In genomic region chr20:19628570-19629134, GRCh38 we compare ENCODE assay signal across 1 cellular context.
TF ChIP-seq lines count a peak whose summit lies in the region.

No MANE protein-coding gene starts in this region.

TF ChIP-seq in HepG2, 621 proteins besides CTCF, POLR2A, EP300 and RAD21 (continued from another document and continues in another):
- TF ChIP-seq ZBTB10 (CRISPR knock-in tag; IDR thresholded peaks at IDR 0.05; ENCODE audit: borderline replicate concordance) = 0 out of 2 replicates have a peak, but pooled peaks have one; percentile 18
- TF ChIP-seq UBTF (CRISPR knock-in tag; IDR thresholded peaks at IDR 0.05) = no peak
- peak; percentile 46; the same call in 1 of the 2 replicates for TF ChIP-seq GATAD2A (CRISPR knock-in tag; IDR thresholded peaks at IDR 0.05)
- TF ChIP-seq MED1 (CRISPR knock-in tag; IDR thresholded peaks at IDR 0.05) = peak; percentile 34; the same call in 1 of the 2 replicates
- 0 out of 2 replicates have a peak, but pooled peaks have one; percentile 11 for TF ChIP-seq ZMYM3 (CRISPR knock-in tag; IDR thresholded peaks at IDR 0.05)
- no peak for TF ChIP-seq ASH2L (IDR thresholded peaks at IDR 0.05; ENCODE audit: insufficient read length, low read depth, low read length)
- peak; percentile 46; the same call in 1 of the 2 replicates for TF ChIP-seq ZNF574 (CRISPR knock-in tag; IDR thresholded peaks at IDR 0.05)
- no peak for TF ChIP-seq THRA (CRISPR knock-in tag; IDR thresholded peaks at IDR 0.05; ENCODE audit: borderline replicate concordance)
- TF ChIP-seq ZNF644 (CRISPR knock-in tag; IDR thresholded peaks at IDR 0.05; ENCODE audit: low read depth) = peak; percentile 78
- TF ChIP-seq MAZ (IDR thresholded peaks at IDR 0.05; ENCODE audit: borderline replicate concordance, low read depth, low read length) = no peak
- TF ChIP-seq MAZ (CRISPR knock-in tag; IDR thresholded peaks at IDR 0.05; ENCODE audit: low read depth) = 0 out of 2 replicates have a peak, but pooled peaks have one; percentile 31
- 0 out of 2 replicates have a peak, but pooled peaks have one; percentile 40 for TF ChIP-seq YEATS4 (CRISPR knock-in tag; IDR thresholded peaks at IDR 0.05; ENCODE audit: borderline replicate concordance)
- TF ChIP-seq ATM (IDR thresholded peaks at IDR 0.05; ENCODE audit: borderline replicate concordance) = no peak
- TF ChIP-seq CEBPB (IDR thresholded peaks at IDR 0.05; ENCODE audit: borderline replicate concordance, low read depth, low read length) = peak; percentile 96
- TF ChIP-seq GPBP1L1 (CRISPR knock-in tag; IDR thresholded peaks at IDR 0.05) = no peak
- no peak for TF ChIP-seq ZNF484 (CRISPR knock-in tag; IDR thresholded peaks at IDR 0.05; ENCODE audit: borderline replicate concordance, low read depth)
- peak; percentile 50; the same call in 1 of the 2 replicates for TF ChIP-seq FOXJ3 (CRISPR knock-in tag; IDR thresholded peaks at IDR 0.05; ENCODE audit: borderline replicate concordance)
- TF ChIP-seq ATF4 (CRISPR knock-in tag; IDR thresholded peaks at IDR 0.05) = peak; percentile 92 to 99
- no peak for TF ChIP-seq ZNF569 (CRISPR knock-in tag; IDR thresholded peaks at IDR 0.05; ENCODE audit: borderline replicate concordance)
- no peak for TF ChIP-seq ZFP1 (CRISPR knock-in tag; IDR thresholded peaks at IDR 0.05)
- no peak for TF ChIP-seq NCOA5 (CRISPR knock-in tag; IDR thresholded peaks at IDR 0.05)
- peak; percentile 56; the same call in 1 of the 2 replicates for TF ChIP-seq TEF (CRISPR knock-in tag; IDR thresholded peaks at IDR 0.05)
- no peak for TF ChIP-seq CENPBD1 (CRISPR knock-in tag; IDR thresholded peaks at IDR 0.05; ENCODE audit: borderline replicate concordance, low read depth)
- no peak for TF ChIP-seq ZNF615 (CRISPR knock-in tag; IDR thresholded peaks at IDR 0.05; ENCODE audit: borderline replicate concordance)
- TF ChIP-seq FOSL2 (CRISPR knock-in tag; IDR thresholded peaks at IDR 0.05) = peak; percentile 63
- TF ChIP-seq TARDBP (CRISPR knock-in tag; IDR thresholded peaks at IDR 0.05) = 0 out of 2 replicates have a peak, but pooled peaks have one; percentile 27
- TF ChIP-seq XBP1 (CRISPR knock-in tag; IDR thresholded peaks at IDR 0.05) = no peak
- no peak for TF ChIP-seq ZNF451 (CRISPR knock-in tag; IDR thresholded peaks at IDR 0.05)
- TF ChIP-seq ISL2 (CRISPR knock-in tag; IDR thresholded peaks at IDR 0.05) = peak; percentile 44; the same call in 1 of the 2 replicates
- TF ChIP-seq ZFY (CRISPR knock-in tag; IDR thresholded peaks at IDR 0.05) = peak; percentile 79
- no peak for TF ChIP-seq ZNF720 (CRISPR knock-in tag; IDR thresholded peaks at IDR 0.05)
- TF ChIP-seq PLSCR1 (CRISPR knock-in tag; IDR thresholded peaks at IDR 0.05; ENCODE audit: borderline replicate concordance) = no peak
- TF ChIP-seq XRCC5 (optimal IDR thresholded peaks at IDR 0.05; ENCODE audit: low read length) = peak; percentile 91
- TF ChIP-seq ZNF598 (CRISPR knock-in tag; IDR thresholded peaks at IDR 0.05; ENCODE audit: borderline replicate concordance) = no peak
- TF ChIP-seq MIXL1 (CRISPR knock-in tag; IDR thresholded peaks at IDR 0.05) = peak; percentile 51; the same call in 1 of the 2 replicates
- TF ChIP-seq HOXA5 (CRISPR knock-in tag; IDR thresholded peaks at IDR 0.05) = peak; percentile 69
- TF ChIP-seq SATB2 (CRISPR knock-in tag; IDR thresholded peaks at IDR 0.05) = no peak
- peak; percentile 50; the same call in 1 of the 2 replicates for TF ChIP-seq ZNF331 (CRISPR knock-in tag; IDR thresholded peaks at IDR 0.05)
- TF ChIP-seq SMC3 (IDR thresholded peaks at IDR 0.05; ENCODE audit: low read length) = peak; percentile 86
- TF ChIP-seq STAG1 (CRISPR knock-in tag; IDR thresholded peaks at IDR 0.05) = peak; percentile 66
- no peak for TF ChIP-seq RFX1 (IDR thresholded peaks at IDR 0.05)
- peak; percentile 25; the same call in 1 of the 2 replicates for TF ChIP-seq SALL1 (CRISPR knock-in tag; IDR thresholded peaks at IDR 0.05)
- peak; percentile 59 for TF ChIP-seq DBP (CRISPR knock-in tag; IDR thresholded peaks at IDR 0.05; ENCODE audit: not compliant biosample characterization)
- TF ChIP-seq MYNN (CRISPR knock-in tag; IDR thresholded peaks at IDR 0.05; ENCODE audit: low read depth) = no peak
- TF ChIP-seq ZNF629 (CRISPR knock-in tag; conservative IDR thresholded peaks at IDR 0.05) = 0 out of 2 replicates have a peak, but pooled peaks have one; percentile 6
- TF ChIP-seq HNF1B (CRISPR knock-in tag; IDR thresholded peaks at IDR 0.05) = peak; percentile 36; the same call in 1 of the 2 replicates
- peak; percentile 98 for TF ChIP-seq CEBPG (CRISPR knock-in tag; IDR thresholded peaks at IDR 0.05)
- TF ChIP-seq ERF (CRISPR knock-in tag; IDR thresholded peaks at IDR 0.05) = 0 out of 2 replicates have a peak, but pooled peaks have one; percentile 42
- TF ChIP-seq ELF3 (CRISPR knock-in tag; IDR thresholded peaks at IDR 0.05) = 0 out of 2 replicates have a peak, but pooled peaks have one; percentile 34
- TF ChIP-seq ZNF788 (CRISPR knock-in tag; IDR thresholded peaks at IDR 0.05; ENCODE audit: borderline replicate concordance) = 0 out of 2 replicates have a peak, but pooled peaks have one; percentile 39
- no peak for TF ChIP-seq GATA4 (IDR thresholded peaks at IDR 0.05; ENCODE audit: borderline replicate concordance, low read depth)
- TF ChIP-seq ATF7 (IDR thresholded peaks at IDR 0.05) = peak; percentile 44; the same call in 1 of the 2 replicates
- no peak for TF ChIP-seq ATF7 (CRISPR knock-in tag; IDR thresholded peaks at IDR 0.05)
- 0 out of 2 replicates have a peak, but pooled peaks have one; percentile 4 for TF ChIP-seq FOXA1 (IDR thresholded peaks at IDR 0.05)
- TF ChIP-seq FOXA1 (CRISPR knock-in tag; IDR thresholded peaks at IDR 0.05) = no peak
